In the genomic region with DNA sequence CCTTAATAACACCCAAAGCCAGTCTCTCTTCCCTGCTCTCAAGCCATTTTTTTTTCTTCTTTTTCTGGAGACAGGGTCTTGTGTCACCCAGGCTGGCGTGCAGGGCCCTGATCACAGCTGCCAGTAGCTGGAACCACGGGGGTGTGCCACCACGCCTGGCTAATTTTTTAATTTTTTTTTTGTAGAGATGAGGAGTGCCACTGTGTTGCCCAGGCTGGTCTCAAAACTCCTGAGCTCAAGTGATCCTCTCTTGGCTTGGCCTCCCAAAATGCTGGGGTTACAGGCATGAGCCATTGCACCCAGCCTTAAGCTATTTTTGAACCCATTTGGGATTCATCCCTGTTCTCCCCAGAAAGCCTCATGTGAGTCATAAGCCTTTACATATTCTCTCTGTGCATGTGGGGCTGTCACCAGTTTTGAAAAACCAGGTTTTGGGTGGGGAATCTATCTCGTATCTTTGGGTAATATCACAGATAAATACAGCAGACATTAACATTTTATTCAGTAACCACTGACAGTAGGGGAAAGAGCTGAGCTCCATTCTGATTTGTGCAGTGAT, we compare ENCODE assay signal across 10 cellular contexts. TPM values are rescaled to one million over a fixed set of nuclear protein-coding genes. Genes with fewer than 3 reads are reported as not detected.
DNase-seq lines count a peak whose midpoint lies in the region; ATAC-seq, FAIRE-seq and TF ChIP-seq lines count a peak whose summit lies in the region.
"Had no signal": no experiment of that assay in that cellular context is flagged by ENCODE, and none has a peak within 500 bp of the region (broad histone marks: within the 10 kb centered on the region; RNA-seq: fewer than 3 reads in every experiment).

No MANE protein-coding gene starts in this region.

- H3K9me3 ChIP-seq in KOPT-K1 (ENCODE audit: insufficient read depth, low read length, poor library complexity, severe bottlenecking) (peaks cover 2% of the 10 kb centered on the region), trophoblast cell (ENCODE audit: insufficient read depth, low read depth, low read length) (no peaks in the 10 kb centered on the region)

- H2BK5ac ChIP-seq in trophoblast cell (ENCODE audit: low read depth, low read length, poor library complexity): no peak overlapping the region

- peaks cover 13% of the 10 kb centered on the region for H3K79me1 ChIP-seq in trophoblast cell (ENCODE audit: low read length)

- H4K91ac ChIP-seq in trophoblast cell (ENCODE audit: low read depth, low read length): no peak overlapping the region

- no peak overlapping the region for H2BK120ac ChIP-seq in trophoblast cell (ENCODE audit: insufficient read depth, low read length, poor library complexity)

- no peak overlapping the region for H4K8ac ChIP-seq in trophoblast cell (ENCODE audit: low read depth, low read length)

- peaks cover 3% of the 10 kb centered on the region for H3K79me2 ChIP-seq in trophoblast cell (ENCODE audit: control insufficient read depth, insufficient read depth, low read length, poor library complexity)

- H3K4me3 Mint-ChIP-seq in progenitor cell of endocrine pancreas (ENCODE audit: low read depth): no peak overlapping the region

- H3K36me3 ChIP-seq in KOPT-K1 (ENCODE audit: insufficient read depth, low read length) (no peaks in the 10 kb centered on the region), trophoblast cell (ENCODE audit: control insufficient read depth in 1 of 2, insufficient read depth in 2 of 2, low read length in 2 of 2) (no peaks in the 10 kb centered on the region)

- H3K9me3 Mint-ChIP-seq in progenitor cell of endocrine pancreas (ENCODE audit: low read depth): no peaks in the 10 kb centered on the region

- H3K18ac ChIP-seq in trophoblast cell (ENCODE audit: low read length): no peak overlapping the region

- no peak for TF ChIP-seq CTCF in progenitor cell of endocrine pancreas (IDR thresholded peaks at IDR 0.05; ENCODE audit: unreplicated experiment)

- peaks cover 5 to 7% of the 10 kb centered on the region in 2 experiments for H3K4me1 ChIP-seq in trophoblast cell (ENCODE audit: control insufficient read depth in 1 of 2, insufficient read depth in 2 of 2, low read length in 2 of 2)

- H3K9ac ChIP-seq in trophoblast cell (ENCODE audit: low read length): no peak overlapping the region

- H3K27ac ChIP-seq in KOPT-K1 (ENCODE audit: low read depth, low read length, poor library complexity, severe bottlenecking) (peak overlapping the region; percentile 85), caudate nucleus (ENCODE audit: low read depth, low read length) (peak overlapping the region; percentile 26), trophoblast cell (ENCODE audit: low read depth, low read length) (no peak overlapping the region)

- H2AK5ac ChIP-seq in trophoblast cell (ENCODE audit: low read length): no peak overlapping the region

- no peak overlapping the region for H2BK12ac ChIP-seq in trophoblast cell (ENCODE audit: low read length)

- H3K36me3 Mint-ChIP-seq in progenitor cell of endocrine pancreas (ENCODE audit: insufficient read depth): peaks cover 3% of the 10 kb centered on the region

- H3K23ac ChIP-seq in trophoblast cell (ENCODE audit: low read length): no peak overlapping the region

- FAIRE-seq in GM12891 (lab: Jason Lieb, UNC): no peak
- FAIRE-seq: colon had no signal

- no peak for ATAC-seq in HG03025 (IDR thresholded peaks at IDR 0.05; ENCODE audit: low FRiP score, unreplicated experiment)
- ATAC-seq in HG03280 (IDR thresholded peaks at IDR 0.05; ENCODE audit: unreplicated experiment): no peak
- ATAC-seq in GM19035 (IDR thresholded peaks at IDR 0.05; ENCODE audit: unreplicated experiment): no peak
- ATAC-seq: Right ventricle myocardium inferior had no signal

- H3K4me1 Mint-ChIP-seq in progenitor cell of endocrine pancreas (ENCODE audit: low read depth): peaks cover 12% of the 10 kb centered on the region

- no peak overlapping the region for H2AFZ ChIP-seq in trophoblast cell (ENCODE audit: insufficient read depth, low read length, poor library complexity)

- H3K4me2 ChIP-seq in trophoblast cell (ENCODE audit: low read length): no peak overlapping the region

- H3K4me3 ChIP-seq in trophoblast cell (ENCODE audit: low read depth, low read length): no peak overlapping the region

- no peak overlapping the region for H3K14ac ChIP-seq in trophoblast cell (ENCODE audit: low read length)

- TF ChIP-seq POLR2A in GM12891 (IDR thresholded peaks at IDR 0.05; ENCODE audit: low read depth, low read length): no peak

- WGBS in trophoblast cell (ENCODE audit: extremely low coverage, insufficient coverage, insufficient read length): no CpG with 5 or more reads among the region's 4 CpGs

- no peak for DNase-seq in GM12891 (ENCODE audit: insufficient read length, low spot score)
- peak in 15 of 61 donors; percentile 1 to 68 (median 15) for DNase-seq in caudate nucleus (lab: John Stamatoyannopoulos, UW)
- DNase-seq in progenitor cell of endocrine pancreas (ENCODE audit: low spot score, unreplicated experiment): no peak
- no peak for DNase-seq in trophoblast cell

- no peak overlapping the region for H4K12ac ChIP-seq in trophoblast cell (ENCODE audit: low read depth, low read length)

- H3K27me3 Mint-ChIP-seq in progenitor cell of endocrine pancreas: no peaks in the 10 kb centered on the region

- no peaks in the 10 kb centered on the region for H3K27me3 ChIP-seq in trophoblast cell (ENCODE audit: insufficient read depth, low read length)

- H3K27ac Mint-ChIP-seq in progenitor cell of endocrine pancreas: peak overlapping the region; percentile 20

- no peak overlapping the region for H3K4ac ChIP-seq in trophoblast cell (ENCODE audit: low read depth, low read length)

TF ChIP-seq in GM12891, 5 proteins besides CTCF, POLR2A, EP300 and RAD21:
- TF ChIP-seq POU2F2 (IDR thresholded peaks at IDR 0.05; ENCODE audit: low read depth, low read length) (no peak), TAF1 (IDR thresholded peaks at IDR 0.05; ENCODE audit: low read depth, low read length) (0 out of 2 replicates have a peak, but pooled peaks have one; percentile 31)

RNA-seq across cellular contexts. Expression of a gene that starts 15.5 kb away (rescaled TPM):
- 0.83 TPM for polyA plus RNA-seq in GM12891 (2012; ENCODE audit: low read depth, missing spikeins)
- total RNA-seq in progenitor cell of endocrine pancreas: 6.2 and 7.1 TPM in 2 replicates
- 1.5 and 1.8 TPM in 2 replicates for polyA plus RNA-seq in trophoblast cell (2013)

RNA-seq across cellular contexts. Expression of a gene that starts 43.4 kb away (rescaled TPM):
- 143 TPM for polyA plus RNA-seq in GM12891 (2012; ENCODE audit: low read depth, missing spikeins)
- total RNA-seq in progenitor cell of endocrine pancreas: 211 and 221 TPM in 2 replicates
- polyA plus RNA-seq in trophoblast cell (2013): 123 and 124 TPM in 2 replicates
